8 cellular contexts compared by ENCODE assay signal in the genomic region with DNA sequence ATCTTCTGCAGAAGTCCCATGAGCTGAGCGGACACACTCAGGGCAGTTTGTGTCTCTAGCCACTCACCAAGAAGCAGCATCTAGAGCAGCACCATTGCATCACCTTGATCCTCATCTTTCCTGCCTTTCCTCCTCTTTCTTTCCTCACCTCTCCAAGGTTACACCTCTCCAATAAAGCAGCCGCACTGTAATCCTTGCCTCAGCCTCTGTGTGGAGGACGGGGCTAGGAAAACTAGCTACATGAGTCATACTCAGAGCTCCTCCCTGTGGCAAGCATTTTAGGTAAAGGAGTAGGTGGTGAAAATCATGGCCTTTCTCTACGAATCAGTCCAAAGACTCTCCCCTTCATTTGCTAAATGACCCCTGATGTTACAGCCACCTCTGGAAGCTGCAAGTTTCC.
DNase-seq lines count a peak whose midpoint lies in the region; ATAC-seq, FAIRE-seq and TF ChIP-seq lines count a peak whose summit lies in the region.

No MANE protein-coding gene starts in this region.

- in situ Hi-C loops in GM23248 (cut with MboI) = no loop called here

- H3F3A ChIP-seq in GM23248 (ENCODE audit: insufficient read depth) (no peaks in the 10 kb centered on the region), smooth muscle cell (ENCODE audit: low read depth) (peaks cover 9% of the 10 kb centered on the region)

- TF ChIP-seq RAD21 in A549 (conservative IDR thresholded peaks at IDR 0.05 in 1 of 2, IDR thresholded peaks at IDR 0.05 in 1 of 2) = peak; percentile 33 to 36; a peak in 2 of 5 replicates

- H3K4me1 Mint-ChIP-seq in natural killer cell = peaks cover 13 to 14% of the 10 kb centered on the region in 2 donors

- H3K79me2 ChIP-seq in GM23248 (ENCODE audit: insufficient read depth) = no peaks in the 10 kb centered on the region
- H3K79me2 ChIP-seq in smooth muscle cell (ENCODE audit: low read depth) = no peaks in the 10 kb centered on the region

- CTCF ChIA-PET in A549 (lab: Yijun Ruan, JAX) = interaction anchor here (1.0 to 1.9 kb wide), 2 partner anchors 9 to 20 kb away, joined by 3 to 6 read pairs; no protein-coding TSS in a partner anchor

- H4K20me1 ChIP-seq in GM23248 (ENCODE audit: insufficient read depth) = no peaks in the 10 kb centered on the region
- no peaks in the 10 kb centered on the region for H4K20me1 ChIP-seq in smooth muscle cell (ENCODE audit: low read depth)

- no peak for FAIRE-seq in A549 (lab: Jason Lieb, UNC)

- no peak overlapping the region for H2AFZ ChIP-seq in GM23248
- no peak overlapping the region for H2AFZ ChIP-seq in smooth muscle cell (ENCODE audit: low read depth)

- peaks cover 0 to 7% of the 10 kb centered on the region in 2 donors for H3K27me3 Mint-ChIP-seq in natural killer cell (ENCODE audit: low read depth in 2 of 2)

- no peak for TF ChIP-seq EP300 in A549 (IDR thresholded peaks at IDR 0.05)

- WGBS in A549 (ENCODE audit: missing lambda C conversion rate) = 42% methylated on average over 4 of the region's 4 CpGs
- WGBS in GM23248 (ENCODE audit: low coverage in 1 of 2, low lambda C conversion rate in 2 of 2, missing lambda C conversion rate in 2 of 2), 2 experiments = 58 to 66% methylated on average over 4 of the region's 4 CpGs
- WGBS in smooth muscle cell (ENCODE audit: low lambda C conversion rate) = 30% methylated on average over 4 of the region's 4 CpGs

- H3K4me1 ChIP-seq in A549 (no peaks in the 10 kb centered on the region), GM23248 (ENCODE audit: insufficient read depth) (no peaks in the 10 kb centered on the region), smooth muscle cell (ENCODE audit: low read depth) (peaks cover 16% of the 10 kb centered on the region)

- no peak overlapping the region for H3K4me2 ChIP-seq in A549
- H3K4me2 ChIP-seq in GM23248 (ENCODE audit: unreplicated experiment) = no peak overlapping the region
- H3K4me2 ChIP-seq in smooth muscle cell = no peak overlapping the region

- H3K9me3 Mint-ChIP-seq in natural killer cell = no peaks in the 10 kb centered on the region

- no peak overlapping the region for H3K4me3 Mint-ChIP-seq in natural killer cell

- DNase-seq in A549 (ENCODE audit: low read depth in 1 of 2, low spot score in 1 of 2) (peak; percentile 19 to 22), GM23248 (peak; percentile 27), RPMI7951 (ENCODE audit: low read depth) (peak; percentile 50), left ventricle myocardium superior (no peak), smooth muscle cell (lab: John Stamatoyannopoulos, UW; ENCODE audit: unreplicated experiment) (no peak), natural killer cell (no peak)

- H3K27ac ChIP-seq in A549 (no peak overlapping the region), GM23248 (no peak overlapping the region), smooth muscle cell (ENCODE audit: low read depth) (no peak overlapping the region)

- H3K9ac ChIP-seq in GM23248 (no peak overlapping the region), smooth muscle cell (ENCODE audit: low read depth) (no peak overlapping the region)

- intact Hi-C loops in left ventricle myocardium superior (cut with micrococcal nuclease) = no loop called here
- intact Hi-C loops in natural killer cell (cut with micrococcal nuclease) = no loop called here

- H3K9me3 ChIP-seq in A549 = no peaks in the 10 kb centered on the region
- H3K9me3 ChIP-seq in GM23248 (ENCODE audit: low read depth) = no peaks in the 10 kb centered on the region
- no peaks in the 10 kb centered on the region for H3K9me3 ChIP-seq in smooth muscle cell (replicated peaks; ENCODE audit: low read depth)

- no peak overlapping the region for H3K27ac Mint-ChIP-seq in natural killer cell

- POLR2A ChIA-PET in A549 (lab: Yijun Ruan, JAX) = no interaction called here

- no peaks in the 10 kb centered on the region for H3K36me3 ChIP-seq in GM23248 (ENCODE audit: low read depth)
- no peaks in the 10 kb centered on the region for H3K36me3 ChIP-seq in smooth muscle cell (ENCODE audit: low read depth)

- H3K4me3 ChIP-seq in A549 (no peak overlapping the region), GM23248 (no peak overlapping the region), smooth muscle cell (no peak overlapping the region)

- TF ChIP-seq POLR2A in A549 (IDR thresholded peaks at IDR 0.05; ENCODE audit: low read length) = no peak

- TF ChIP-seq CTCF in A549 (IDR thresholded peaks at IDR 0.05) (peak; percentile 28; the same call in 2 of the 3 replicates), smooth muscle cell (IDR thresholded peaks at IDR 0.05; ENCODE audit: borderline replicate concordance, insufficient read depth, poor library complexity, severe bottlenecking) (no peak), natural killer cell (IDR thresholded peaks at IDR 0.05) (no peak)

- H3K36me3 Mint-ChIP-seq in natural killer cell = no peaks in the 10 kb centered on the region

- ATAC-seq in A549 (peak; percentile 64 to 68; a peak in 4 of 6 replicates), left ventricle myocardium superior (peak; percentile 72), GM19452 (IDR thresholded peaks at IDR 0.05; ENCODE audit: unreplicated experiment) (no peak), GM18511 (IDR thresholded peaks at IDR 0.05; ENCODE audit: unreplicated experiment) (no peak), natural killer cell (no peak)

- no peaks in the 10 kb centered on the region for H3K9me2 ChIP-seq in GM23248 (ENCODE audit: insufficient read depth)

- peaks cover 14% of the 10 kb centered on the region; the same call in 1 of the 2 replicates for H3K27me3 ChIP-seq in GM23248 (replicated peaks; ENCODE audit: insufficient read depth)
- no peaks in the 10 kb centered on the region for H3K27me3 ChIP-seq in smooth muscle cell (ENCODE audit: low read depth)

TF ChIP-seq in A549, 52 proteins besides CTCF, POLR2A, EP300 and RAD21:
- no peak for TF ChIP-seq KDM5A (IDR thresholded peaks at IDR 0.05)
- TF ChIP-seq RNF2 (IDR thresholded peaks at IDR 0.05; ENCODE audit: borderline replicate concordance, low read depth) = no peak
- TF ChIP-seq SMC3 (IDR thresholded peaks at IDR 0.05) = peak; percentile 32; the same call in 1 of the 3 replicates

Comparison
In these comparisons a context has a peak if more than half of its experiments do, and no peak if none do; other contexts are left out.
1. ATAC-seq: peak in A549 (2 of 2) and left ventricle myocardium superior (single experiment); none in GM19452 (single experiment), GM18511 (single experiment) and natural killer cell (0 of 3).
2. DNase-seq: peak in A549 (2 of 2), GM23248 (single experiment) and RPMI7951 (single experiment); none in left ventricle myocardium superior (single experiment), smooth muscle cell (single experiment) and natural killer cell (single experiment).